1 cellular context compared by ENCODE assay signal in the genomic region with DNA sequence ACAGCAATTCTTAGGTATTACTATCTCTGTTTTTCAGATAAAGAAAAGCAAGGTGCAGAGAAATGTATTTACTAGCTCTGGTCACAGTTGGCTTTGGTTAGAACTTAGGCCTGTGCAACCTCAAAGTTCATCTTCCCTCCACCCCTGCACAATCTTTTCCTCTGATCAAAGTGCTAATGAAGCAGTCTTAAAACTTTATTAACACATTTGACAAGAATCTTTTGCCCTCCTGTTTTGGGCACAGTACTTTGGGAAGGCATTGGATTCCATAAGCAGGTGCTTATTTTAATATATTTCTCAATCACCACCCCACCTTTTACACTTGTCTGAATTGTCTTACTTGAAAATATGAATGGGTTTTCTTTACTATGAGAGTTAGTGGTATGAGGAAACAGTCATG.
TF ChIP-seq lines count a peak whose summit lies in the region.

No MANE protein-coding gene starts in this region.

TF ChIP-seq in GM12878, 131 proteins besides CTCF, POLR2A, EP300 and RAD21:
- no peak for TF ChIP-seq YY1 (IDR thresholded peaks at IDR 0.05; ENCODE audit: low read depth, low read length)
- peak; percentile 87 for TF ChIP-seq ZBTB40 (IDR thresholded peaks at IDR 0.05; ENCODE audit: borderline replicate concordance)
